ENCODE assay signal across 14 cellular contexts in genomic region chr11:19597194-19597593, GRCh38.
DNase-seq lines count a peak whose midpoint lies in the region; ATAC-seq, FAIRE-seq and TF ChIP-seq lines count a peak whose summit lies in the region.
"Had no signal": no experiment of that assay in that cellular context is flagged by ENCODE, and none has a peak within 500 bp of the region (broad histone marks: within the 10 kb centered on the region; RNA-seq: fewer than 3 reads in every experiment).

No MANE protein-coding gene starts in this region.

- H3K36me3 ChIP-seq in astrocyte (ENCODE audit: insufficient read depth, low read length), result no peaks in the 10 kb centered on the region
- H3K36me3 ChIP-seq: cardiac muscle cell, left lung had no signal

- no peak overlapping the region for H2AFZ ChIP-seq in astrocyte (ENCODE audit: low read depth, low read length)

- intact Hi-C loops in right cardiac atrium (cut with DNase I), result no loop called here

- H3K9me3 ChIP-seq in astrocyte (ENCODE audit: insufficient read depth, low read depth, low read length) (no peaks in the 10 kb centered on the region), right cardiac atrium (ENCODE audit: control insufficient read depth, low read length) (no peaks in the 10 kb centered on the region)
- H3K9me3 ChIP-seq: left lung had no signal

- H3K4me3 ChIP-seq in astrocyte (ENCODE audit: insufficient read depth, low read depth, low read length) (no peak overlapping the region), right cardiac atrium (ENCODE audit: low read length) (no peak overlapping the region)
- H3K4me3 ChIP-seq: cardiac muscle cell, left lung had no signal

- peak; percentile 93 for DNase-seq in HFFc6
- peak; percentile 73 for DNase-seq in astrocyte (ENCODE audit: low read depth)
- DNase-seq in right cardiac atrium, result no peak
- peak; percentile 20 for DNase-seq in urothelium cell line (ENCODE audit: low spot score)
- DNase-seq in SKM-1 treated with dmso at 0.1 percent for 144 hours (lab: John Stamatoyannopoulos, UW; ENCODE audit: unreplicated experiment), result no peak
- no peak for DNase-seq in stimulated activated naive CD4-positive, alpha-beta T cell (lab: John Stamatoyannopoulos, UW)
- no peak for DNase-seq in GM19239 (ENCODE audit: insufficient read length, low spot score)
- DNase-seq: activated CD4-positive, CD25-positive, alpha-beta regulatory T cell treated with anti-CD3 and anti-CD28 coated beads, Interleukin-2, amount 50 U/mL, for 72 hours; left lung; NCI-H1092 treated with DMSO at 0.1 percent for 48 hours; NCI-H69; stimulated activated CD4-positive, alpha-beta T cell treated with anti-CD3 and anti-CD28 coated beads, Interleukin-2, amount 100 ng/mL, for 24 hours; stimulated activated naive B cell treated with anti-CD40 and anti-IgM and Interleukin-4, amounts not matched to agents 10 μg/mL and 1 μg/mL and 100 μg/mL, for 72 hours had no signal

- peak overlapping the region; percentile 73 for H3K9ac ChIP-seq in astrocyte (ENCODE audit: low read length)

- H3K27ac ChIP-seq in astrocyte (ENCODE audit: low read depth, low read length) (peak overlapping the region; percentile 95), right cardiac atrium (ENCODE audit: low read length) (no peak overlapping the region)
- H3K27ac ChIP-seq: cardiac muscle cell had no signal

- H3K4me2 ChIP-seq in astrocyte (ENCODE audit: low read length), result peak overlapping the region; percentile 75

- H3K27me3 Mint-ChIP-seq in HFFc6 (ENCODE audit: insufficient read depth) (peaks cover 2% of the 10 kb centered on the region; the same call in 1 of the 2 replicates), astrocyte (ENCODE audit: low read depth, unreplicated experiment) (peaks cover 17% of the 10 kb centered on the region)

- H3K4me3 Mint-ChIP-seq in HFFc6, result peak overlapping the region; percentile 68
- H3K4me3 Mint-ChIP-seq in astrocyte (ENCODE audit: unreplicated experiment), result no peak overlapping the region
- H3K4me3 Mint-ChIP-seq: stimulated activated naive B cell treated with anti-CD40 and anti-IgM and Interleukin-4, amounts not matched to agents 10 μg/mL and 1 μg/mL and 100 μg/mL, for 72 hours had no signal

- H3K4me1 ChIP-seq in astrocyte (ENCODE audit: insufficient read depth, low read length) (peaks cover 27% of the 10 kb centered on the region), right cardiac atrium (ENCODE audit: control insufficient read depth, insufficient read depth, low read length) (peaks cover 5% of the 10 kb centered on the region)

- WGBS in right cardiac atrium, result 68% methylated on average over 1 of the region's 1 CpG

- TF ChIP-seq CTCF in HFFc6 (IDR thresholded peaks at IDR 0.05), result no peak
- TF ChIP-seq CTCF in astrocyte (IDR thresholded peaks at IDR 0.05; ENCODE audit: insufficient read depth, low read depth, low read length), result no peak

- H3K27me3 ChIP-seq in astrocyte (ENCODE audit: insufficient read depth, low read length) (no peaks in the 10 kb centered on the region), right cardiac atrium (ENCODE audit: control insufficient read depth, insufficient read depth) (no peaks in the 10 kb centered on the region)
- H3K27me3 ChIP-seq: left lung had no signal

- peak overlapping the region; percentile 98 for H3K27ac Mint-ChIP-seq in HFFc6
- H3K27ac Mint-ChIP-seq in astrocyte (ENCODE audit: unreplicated experiment), result peak overlapping the region; percentile 64
- H3K27ac Mint-ChIP-seq: stimulated activated naive B cell treated with anti-CD40 and anti-IgM and Interleukin-4, amounts not matched to agents 10 μg/mL and 1 μg/mL and 100 μg/mL, for 72 hours had no signal

- H4K20me1 ChIP-seq in astrocyte (ENCODE audit: insufficient read depth, low read length), result no peaks in the 10 kb centered on the region

- no peaks in the 10 kb centered on the region for H3K79me2 ChIP-seq in astrocyte (ENCODE audit: insufficient read depth, low read length)

- no peaks in the 10 kb centered on the region for H3K36me3 Mint-ChIP-seq in HFFc6 (ENCODE audit: low read depth)
- H3K36me3 Mint-ChIP-seq in astrocyte (ENCODE audit: low read depth, unreplicated experiment), result no peaks in the 10 kb centered on the region
- H3K36me3 Mint-ChIP-seq: stimulated activated naive B cell treated with anti-CD40 and anti-IgM and Interleukin-4, amounts not matched to agents 10 μg/mL and 1 μg/mL and 100 μg/mL, for 72 hours had no signal

- H3K9me3 Mint-ChIP-seq in HFFc6 (no peaks in the 10 kb centered on the region), astrocyte (ENCODE audit: unreplicated experiment) (peaks cover 2% of the 10 kb centered on the region)
- H3K9me3 Mint-ChIP-seq: stimulated activated naive B cell treated with anti-CD40 and anti-IgM and Interleukin-4, amounts not matched to agents 10 μg/mL and 1 μg/mL and 100 μg/mL, for 72 hours had no signal

- ATAC-seq in right cardiac atrium, result peak; percentile 30 to 62
- ATAC-seq: stimulated activated naive B cell treated with anti-CD40 and anti-IgM and Interleukin-4, amounts not matched to agents 10 μg/mL and 1 μg/mL and 100 μg/mL, for 72 hours had no signal

- H3K4me1 Mint-ChIP-seq in HFFc6 (ENCODE audit: low read depth) (peaks cover 76% of the 10 kb centered on the region), astrocyte (ENCODE audit: low read depth, unreplicated experiment) (peaks cover 32% of the 10 kb centered on the region)
- H3K4me1 Mint-ChIP-seq: stimulated activated naive B cell treated with anti-CD40 and anti-IgM and Interleukin-4, amounts not matched to agents 10 μg/mL and 1 μg/mL and 100 μg/mL, for 72 hours had no signal

- FAIRE-seq in astrocyte (lab: Jason Lieb, UNC) (peak; percentile 78), urothelium cell line (lab: Jason Lieb, UNC) (no peak), GM19239 (lab: Jason Lieb, UNC) (no peak)

Comparison
In these comparisons a context has a peak if more than half of its experiments do, and no peak if none do; other contexts are left out.
1. DNase-seq: peak in HFFc6 (single experiment), astrocyte (single experiment) and urothelium cell line (single experiment); none in right cardiac atrium (0 of 3), SKM-1 treated with dmso at 0.1 percent for 144 hours (single experiment), stimulated activated naive CD4-positive, alpha-beta T cell (0 of 6) and GM19239 (single experiment).